In genomic region chr19:3004522-3004921, GRCh38 we compare ENCODE assay signal across 32 cellular contexts. TPM values are rescaled to one million over a fixed set of nuclear protein-coding genes. Genes with fewer than 3 reads are reported as not detected.
"Had no signal": no experiment of that assay in that cellular context is flagged by ENCODE, and none has a peak within 500 bp of the region (broad histone marks: within the 10 kb centered on the region; RNA-seq: fewer than 3 reads in every experiment).

No MANE protein-coding gene starts in this region.

- H3K27me3 Mint-ChIP-seq: naive thymus-derived CD8-positive, alpha-beta T cell; natural killer cell treated with Interleukin-12 subunit alpha and Interleukin-12 subunit beta and Interleukin-15 and Interleukin-18, amount 100 ng/mL, for 72 hours; progenitor cell of endocrine pancreas; stimulated activated naive CD8-positive, alpha-beta T cell treated with anti-CD3 and anti-CD28 coated beads, Interleukin-15, amount 100 ng/mL, for 72 hours; type B pancreatic cell had no signal

- H3K79me2 ChIP-seq: parathyroid adenoma had no signal

- FAIRE-seq: small intestine had no signal

- H3K9ac ChIP-seq: parathyroid adenoma had no signal

- H3K36me3 ChIP-seq: neutrophil, ovary, right lobe of liver, uterus had no signal

- H3K4me1 Mint-ChIP-seq: naive thymus-derived CD8-positive, alpha-beta T cell; nephron progenitor cell; stimulated activated effector memory CD8-positive, alpha-beta T cell treated with anti-CD3 and anti-CD28 coated beads, Interleukin-12 subunit alpha, Interleukin-12 subunit beta, amount 100 ng/mL, for 72 hours; stimulated activated naive CD8-positive, alpha-beta T cell treated with anti-CD3 and anti-CD28 coated beads, Interleukin-15, amount 100 ng/mL, for 72 hours had no signal

- H3K9me3 ChIP-seq: neutrophil, ovary, psoas muscle, right lobe of liver, sigmoid colon, suprapubic skin, testis, tibial artery, transverse colon, upper lobe of right lung, uterus had no signal

- ATAC-seq: naive thymus-derived CD8-positive, alpha-beta T cell; natural killer cell treated with Interleukin-12 subunit alpha and Interleukin-12 subunit beta and Interleukin-15 and Interleukin-18, amount 100 ng/mL, for 72 hours; psoas muscle; right cardiac atrium; stimulated activated effector memory CD8-positive, alpha-beta T cell treated with anti-CD3 and anti-CD28 coated beads, Interleukin-12 subunit alpha, Interleukin-12 subunit beta, amount 100 ng/mL, for 72 hours; stimulated activated naive CD8-positive, alpha-beta T cell treated with anti-CD3 and anti-CD28 coated beads, Interleukin-15, amount 100 ng/mL, for 72 hours; stimulated activated naive CD8-positive, alpha-beta T cell treated with anti-CD3 and anti-CD28 coated beads, Interleukin-15, Interleukin-2, amounts not matched to agents 100 U/mL and 50 U/mL, for 24 hours had no signal

- H3K4me3 Mint-ChIP-seq: naive thymus-derived CD8-positive, alpha-beta T cell; natural killer cell treated with Interleukin-12 subunit alpha and Interleukin-12 subunit beta and Interleukin-15 and Interleukin-18, amount 100 ng/mL, for 72 hours; nephron progenitor cell; neural crest cell; stimulated activated effector memory CD8-positive, alpha-beta T cell treated with anti-CD3 and anti-CD28 coated beads, Interleukin-12 subunit alpha, Interleukin-12 subunit beta, amount 100 ng/mL, for 72 hours; stimulated activated naive CD8-positive, alpha-beta T cell treated with anti-CD3 and anti-CD28 coated beads, Interleukin-15, amount 100 ng/mL, for 72 hours; type B pancreatic cell had no signal

- H3K9me3 Mint-ChIP-seq: naive thymus-derived CD8-positive, alpha-beta T cell; natural killer cell treated with Interleukin-12 subunit alpha and Interleukin-12 subunit beta and Interleukin-15 and Interleukin-18, amount 100 ng/mL, for 72 hours; nephron progenitor cell; neural crest cell; stimulated activated effector memory CD8-positive, alpha-beta T cell treated with anti-CD3 and anti-CD28 coated beads, Interleukin-12 subunit alpha, Interleukin-12 subunit beta, amount 100 ng/mL, for 72 hours; stimulated activated naive CD8-positive, alpha-beta T cell treated with anti-CD3 and anti-CD28 coated beads, Interleukin-15, amount 100 ng/mL, for 72 hours; type B pancreatic cell had no signal

- H3K36me3 Mint-ChIP-seq: natural killer cell treated with Interleukin-12 subunit alpha and Interleukin-12 subunit beta and Interleukin-15 and Interleukin-18, amount 100 ng/mL, for 72 hours; stimulated activated effector memory CD8-positive, alpha-beta T cell treated with anti-CD3 and anti-CD28 coated beads, Interleukin-12 subunit alpha, Interleukin-12 subunit beta, amount 100 ng/mL, for 72 hours; type B pancreatic cell had no signal

- H2AFZ ChIP-seq: parathyroid adenoma had no signal

- H3K4me3 ChIP-seq: ovary, psoas muscle, right lobe of liver, sigmoid colon, suprapubic skin, testis, tibial artery, transverse colon, upper lobe of right lung, uterus had no signal

- H3K27me3 ChIP-seq: ovary, right lobe of liver, sigmoid colon, suprapubic skin, testis, transverse colon, upper lobe of right lung, uterus had no signal

- H3K4me1 ChIP-seq: parathyroid adenoma, psoas muscle, right lobe of liver, sigmoid colon, suprapubic skin, tibial artery, transverse colon, upper lobe of right lung, uterus had no signal

- H3K27ac ChIP-seq: neutrophil, ovary, parathyroid adenoma, psoas muscle, right lobe of liver, sigmoid colon, suprapubic skin, testis, tibial artery, transverse colon, upper lobe of right lung, uterus had no signal

- H3K27ac Mint-ChIP-seq: natural killer cell treated with Interleukin-12 subunit alpha and Interleukin-12 subunit beta and Interleukin-15 and Interleukin-18, amount 100 ng/mL, for 72 hours; nephron progenitor cell; progenitor cell of endocrine pancreas; stimulated activated effector memory CD8-positive, alpha-beta T cell treated with anti-CD3 and anti-CD28 coated beads, Interleukin-12 subunit alpha, Interleukin-12 subunit beta, amount 100 ng/mL, for 72 hours; stimulated activated naive CD8-positive, alpha-beta T cell treated with anti-CD3 and anti-CD28 coated beads, Interleukin-15, amount 100 ng/mL, for 72 hours; type B pancreatic cell had no signal

- DNase-seq: naive thymus-derived CD8-positive, alpha-beta T cell; nephron progenitor cell; nucleus accumbens; ovary; posterior cingulate gyrus; psoas muscle; right cardiac atrium; right lobe of liver; sigmoid colon; small intestine; stimulated activated CD4-positive, alpha-beta T cell treated with anti-CD3 and anti-CD28 coated beads, Interleukin-15, amount 100 ng/mL, for 24 hours; stimulated activated CD4-positive, alpha-beta T cell treated with anti-CD3 and anti-CD28 coated beads, Interleukin-2, amount 100 ng/mL, for 24 hours; stimulated activated CD4-positive, alpha-beta T cell treated with anti-CD3 and anti-CD28 coated beads, Interleukin-2, amount 100 ng/mL, for 48 hours; stimulated activated CD4-positive, alpha-beta T cell treated with anti-CD3 and anti-CD28 coated beads, Interleukin-4, amount 100 ng/mL, for 24 hours; stimulated activated naive CD4-positive, alpha-beta T cell; stimulated activated naive CD8-positive, alpha-beta T cell treated with anti-CD3 and anti-CD28 coated beads, Interleukin-15, amount 100 ng/mL, for 72 hours; stimulated activated naive CD8-positive, alpha-beta T cell treated with anti-CD3 and anti-CD28 coated beads, Interleukin-15, Interleukin-2, amounts not matched to agents 100 U/mL and 50 U/mL, for 24 hours; substantia nigra; testis; tibial artery; transverse colon; upper lobe of right lung; uterus had no signal

RNA-seq across cellular contexts. Expression of gene TLE6, which starts 27.2 kb away (rescaled TPM):
- total RNA-seq: skeletal muscle tissue, transverse colon had no signal
